ENCODE assay signal across 8 cellular contexts in genomic region chr19:48810151-48810550, GRCh38. TPM values are rescaled to one million over a fixed set of nuclear protein-coding genes. Genes with fewer than 3 reads are reported as not detected.
A peak's percentile ranks its signal among the peaks of the same experiment; 100 is the strongest.
DNase-seq lines count a peak whose midpoint lies in the region; ATAC-seq and TF ChIP-seq lines count a peak whose summit lies in the region.

No MANE protein-coding gene starts in this region.

- H3K4me3 Mint-ChIP-seq in Caco-2 (ENCODE audit: unreplicated experiment): peak overlapping the region; percentile 79

- peaks cover 50% of the 10 kb centered on the region for H3K36me3 Mint-ChIP-seq in Caco-2 (ENCODE audit: insufficient read depth, unreplicated experiment)

- intact Hi-C loops in Caco-2 (cut with micrococcal nuclease; ENCODE audit: unreplicated experiment): no loop called here

- peak overlapping the region; percentile 67 for H3K27ac Mint-ChIP-seq in Caco-2 (ENCODE audit: unreplicated experiment)

- TSS peak; percentile 61 for BruUV-seq in Caco-2 (replicated peaks; lab: Mats Ljungman, UMichigan)

- peaks cover 30% of the 10 kb centered on the region for H3K4me1 Mint-ChIP-seq in Caco-2 (ENCODE audit: low read depth, unreplicated experiment)

- POLR2A ChIA-PET in Caco-2 (lab: Charles Lee): interaction anchor here (0.5 to 1.5 kb wide), 2 partner anchors 14 to 179 kb away, joined by 3 read pairs; no protein-coding TSS in a partner anchor

- TF ChIP-seq POLR2A in NB4 (IDR thresholded peaks at IDR 0.05; ENCODE audit: extremely low read depth, insufficient read length): no peak

- CTCF ChIA-PET in Caco-2 (lab: Charles Lee): interaction anchor here (1.1 to 5.7 kb wide), 4 partner anchors 14 to 34 kb away, joined by 3 to 77 read pairs (median 5); no protein-coding TSS in a partner anchor

- WGBS in ectodermal cell, 2 experiments: 51 to 61% methylated on average over 7 of the region's 7 CpGs

- no peak for ATAC-seq in HG03108 (IDR thresholded peaks at IDR 0.05; ENCODE audit: unreplicated experiment)
- no peak for ATAC-seq in GM21390 (IDR thresholded peaks at IDR 0.05; ENCODE audit: unreplicated experiment)
- no peak for ATAC-seq in GM21360 (IDR thresholded peaks at IDR 0.05; ENCODE audit: unreplicated experiment)

- DNase-seq in Caco-2 (no peak), NB4 (ENCODE audit: low read depth) (no peak), cerebellar nuclear complex (lab: John Stamatoyannopoulos, UW) (no peak)

- H3K4me1 ChIP-seq in Caco-2 (peaks cover 32% of the 10 kb centered on the region), ectodermal cell (ENCODE audit: control insufficient read depth, insufficient read depth, low read length) (peaks cover 19% of the 10 kb centered on the region), neutrophil (ENCODE audit: control insufficient read depth in 1 of 2, insufficient read depth in 1 of 2, low read depth in 1 of 2, low read length in 1 of 2) (peaks cover 12 to 15% of the 10 kb centered on the region in 2 experiments)

- H3K4me3 ChIP-seq in Caco-2 (ENCODE audit: low read depth, low read length) (peak overlapping the region; percentile 83), NB4 (ENCODE audit: low read depth, low read length) (peak overlapping the region; percentile 76), ectodermal cell (ENCODE audit: insufficient read depth, low read depth, low read length) (peak overlapping the region; percentile 56), neutrophil (ENCODE audit: low read depth in 1 of 2, low read length in 1 of 2) (peak overlapping the region; percentile 62 to 66)

- no peaks in the 10 kb centered on the region for H3K9me3 Mint-ChIP-seq in Caco-2 (ENCODE audit: unreplicated experiment)

- H3K27me3 Mint-ChIP-seq in Caco-2 (ENCODE audit: insufficient read depth, unreplicated experiment): no peaks in the 10 kb centered on the region

- H3K9me3 ChIP-seq in Caco-2 (no peaks in the 10 kb centered on the region), ectodermal cell (ENCODE audit: control insufficient read depth, low read length) (no peaks in the 10 kb centered on the region), neutrophil (no peaks in the 10 kb centered on the region)

- no peaks in the 10 kb centered on the region for H3K27me3 ChIP-seq in Caco-2 (replicated peaks; ENCODE audit: control insufficient read depth, insufficient read depth, low read length)
- no peaks in the 10 kb centered on the region for H3K27me3 ChIP-seq in ectodermal cell (ENCODE audit: control insufficient read depth, insufficient read depth, low read length, poor library complexity, severe bottlenecking)
- H3K27me3 ChIP-seq in neutrophil: peaks cover 47% of the 10 kb centered on the region

- TF ChIP-seq CTCF in Caco-2 (IDR thresholded peaks at IDR 0.05; ENCODE audit: insufficient read depth in 1 of 2, low read depth in 1 of 2, low read length in 1 of 2, severe bottlenecking in 1 of 2, unreplicated experiment in 1 of 2) (no peak), NB4 (IDR thresholded peaks at IDR 0.05; ENCODE audit: low read depth, low read length) (no peak), neutrophil (IDR thresholded peaks at IDR 0.05) (no peak)

- no peak overlapping the region for H3K27ac ChIP-seq in ectodermal cell (ENCODE audit: insufficient read depth, low read depth, low read length, poor library complexity, severe bottlenecking)
- H3K27ac ChIP-seq in neutrophil: no peak overlapping the region

- peaks cover 1% of the 10 kb centered on the region for H3K36me3 ChIP-seq in Caco-2 (ENCODE audit: control insufficient read depth, insufficient read depth, low read length)
- no peaks in the 10 kb centered on the region for H3K36me3 ChIP-seq in ectodermal cell (ENCODE audit: control insufficient read depth, insufficient read depth, low read length)
- no peaks in the 10 kb centered on the region for H3K36me3 ChIP-seq in neutrophil

RNA-seq across cellular contexts. Expression of gene BCAT2, which starts 0.7 kb away (rescaled TPM):
- total RNA-seq in Caco-2 (2022): 106 and 109 TPM in 2 replicates
- polyA plus RNA-seq in ectodermal cell (2013, experiment 1 of 4): 56.4 TPM
- polyA plus RNA-seq in ectodermal cell (2013, experiment 2 of 4): 57.1 TPM
- polyA plus RNA-seq in ectodermal cell (2013, experiment 3 of 4): 42.0 TPM
- 48.1 TPM for polyA plus RNA-seq in ectodermal cell (2013, experiment 4 of 4)

RNA-seq across cellular contexts. Expression of gene HSD17B14, which starts 26.1 kb away (rescaled TPM):
- total RNA-seq in Caco-2 (2022): 27.8 and 30.8 TPM in 2 replicates
- polyA plus RNA-seq in ectodermal cell (2013, experiment 1 of 4): 24.6 TPM
- polyA plus RNA-seq in ectodermal cell (2013, experiment 2 of 4): 26.9 TPM
- 20.6 TPM for polyA plus RNA-seq in ectodermal cell (2013, experiment 3 of 4)
- 21.7 TPM for polyA plus RNA-seq in ectodermal cell (2013, experiment 4 of 4)

RNA-seq across cellular contexts. Expression of gene FGF21, which starts 54.8 kb away (rescaled TPM):
- 1.9 and 3.0 TPM in 2 replicates for total RNA-seq in Caco-2 (2022)
- not detected for polyA plus RNA-seq in ectodermal cell (2013, experiment 1 of 4)
- not detected for polyA plus RNA-seq in ectodermal cell (2013, experiment 2 of 4)
- polyA plus RNA-seq in ectodermal cell (2013, experiment 3 of 4): not detected
- not detected for polyA plus RNA-seq in ectodermal cell (2013, experiment 4 of 4)

RNA-seq across cellular contexts. Expression of gene FUT1, which starts 57.7 kb away (rescaled TPM):
- 26.1 and 30.5 TPM in 2 replicates for total RNA-seq in Caco-2 (2022)
- 2.6 TPM for polyA plus RNA-seq in ectodermal cell (2013, experiment 1 of 4)
- polyA plus RNA-seq in ectodermal cell (2013, experiment 2 of 4): 2.1 TPM
- polyA plus RNA-seq in ectodermal cell (2013, experiment 3 of 4): 1.0 TPM
- polyA plus RNA-seq in ectodermal cell (2013, experiment 4 of 4): 1.3 TPM

RNA-seq across cellular contexts. Expression of gene PLEKHA4, which starts 58.3 kb away (rescaled TPM):
- total RNA-seq in Caco-2 (2022): 3.9 and 5.6 TPM in 2 replicates
- polyA plus RNA-seq in ectodermal cell (2013, experiment 1 of 4): 33.5 TPM
- 31.0 TPM for polyA plus RNA-seq in ectodermal cell (2013, experiment 2 of 4)
- polyA plus RNA-seq in ectodermal cell (2013, experiment 3 of 4): 21.0 TPM
- 23.2 TPM for polyA plus RNA-seq in ectodermal cell (2013, experiment 4 of 4)
